28 cellular contexts compared by ENCODE assay signal in genomic region chr7:102173669-102174068, GRCh38.
"Had no signal": no experiment of that assay in that cellular context is flagged by ENCODE, and none has a peak within 500 bp of the region (broad histone marks: within the 10 kb centered on the region; RNA-seq: fewer than 3 reads in every experiment).

No MANE protein-coding gene starts in this region.

- H3K4me1 Mint-ChIP-seq: activated CD4-positive, alpha-beta T cell treated with anti-CD3 and anti-CD28 coated beads for 36 hours; activated CD4-positive, alpha-beta T cell treated with anti-CD3 and anti-CD28 coated beads, Interleukin-2, amount 10 ng/mL, durations not matched to agents 24 days and 14 days; activated CD8-positive, alpha-beta memory T cell treated with anti-CD3 and anti-CD28 coated beads, Interleukin-2, amount 10 ng/mL, durations not matched to agents 7 days and 5 days; activated naive CD4-positive, alpha-beta T cell treated with anti-CD3 and anti-CD28 coated beads, Interleukin-2, amount 10 ng/mL, durations not matched to agents 7 days and 5 days; activated naive CD8-positive, alpha-beta T cell treated with anti-CD3 and anti-CD28 coated beads, Interleukin-2, amount 10 ng/mL, durations not matched to agents 7 days and 5 days had no signal

- H3K9me3 ChIP-seq: body of pancreas, esophagus muscularis mucosa, gastrocnemius medialis, heart left ventricle had no signal

- H3K36me3 Mint-ChIP-seq: activated CD8-positive, alpha-beta memory T cell treated with anti-CD3 and anti-CD28 coated beads, Interleukin-2, amount 10 ng/mL, durations not matched to agents 7 days and 5 days; activated naive CD4-positive, alpha-beta T cell treated with anti-CD3 and anti-CD28 coated beads, Interleukin-2, amount 10 ng/mL, durations not matched to agents 7 days and 5 days; activated naive CD4-positive, alpha-beta T cell treated with anti-CD3 and anti-CD28 coated beads, Interleukin-2, amount 50 U/mL, for 72 hours; activated naive CD8-positive, alpha-beta T cell treated with anti-CD3 and anti-CD28 coated beads, Interleukin-2, amount 10 ng/mL, durations not matched to agents 7 days and 5 days had no signal

- H3K27me3 ChIP-seq: body of pancreas, esophagus muscularis mucosa, foreskin keratinocyte, gastrocnemius medialis, heart left ventricle had no signal

- H3K4me3 ChIP-seq: body of pancreas, esophagus muscularis mucosa, gastrocnemius medialis, heart left ventricle had no signal

- H3K9me3 Mint-ChIP-seq: activated CD4-positive, alpha-beta memory T cell treated with anti-CD3 and anti-CD28 coated beads for 36 hours; activated CD4-positive, alpha-beta T cell treated with anti-CD3 and anti-CD28 coated beads, Interleukin-2, amount 10 ng/mL, durations not matched to agents 24 days and 14 days; activated naive CD4-positive, alpha-beta T cell treated with anti-CD3 and anti-CD28 coated beads, Interleukin-2, amount 10 ng/mL, durations not matched to agents 7 days and 5 days; activated naive CD4-positive, alpha-beta T cell treated with anti-CD3 and anti-CD28 coated beads, Interleukin-2, amount 50 U/mL, for 72 hours; activated naive CD8-positive, alpha-beta T cell treated with anti-CD3 and anti-CD28 coated beads, Interleukin-2, amount 10 ng/mL, durations not matched to agents 7 days and 5 days; activated T-cell treated with anti-CD3 and anti-CD28 coated beads, Interleukin-2, amount 50 U/mL, for 24 hours; activated T-cell treated with anti-CD3 and anti-CD28 coated beads, Interleukin-2, amount 50 U/mL, for 72 hours; T-helper 1 cell treated with Interleukin-12 subunit alpha and Interleukin-12 subunit beta and Interleukin-4 antibody, amounts not matched to agents 30 μg/mL and 1 μg/mL, for 36 hours had no signal

- ATAC-seq: activated CD4-positive, alpha-beta T cell treated with anti-CD3 and anti-CD28 coated beads for 36 hours; activated CD8-positive, alpha-beta memory T cell treated with anti-CD3 and anti-CD28 coated beads, Interleukin-2, amount 10 ng/mL, durations not matched to agents 7 days and 5 days; activated CD8-positive, alpha-beta T cell treated with anti-CD3 and anti-CD28 coated beads, Interleukin-2, amount 10 ng/mL, durations not matched to agents 7 days and 5 days; activated naive CD4-positive, alpha-beta T cell treated with anti-CD3 and anti-CD28 coated beads, Interleukin-2, amount 50 U/mL, for 72 hours; activated T-cell treated with anti-CD3 and anti-CD28 coated beads, Interleukin-2, amount 50 U/mL, for 72 hours; body of pancreas; foreskin keratinocyte; gastrocnemius medialis; heart left ventricle had no signal

- H3K4me1 ChIP-seq: foreskin keratinocyte had no signal

- H3K4me3 Mint-ChIP-seq: activated CD4-positive, alpha-beta memory T cell treated with anti-CD3 and anti-CD28 coated beads for 36 hours; activated CD4-positive, alpha-beta T cell treated with anti-CD3 and anti-CD28 coated beads for 36 hours; activated CD4-positive, alpha-beta T cell treated with anti-CD3 and anti-CD28 coated beads, Interleukin-2, amount 10 ng/mL, durations not matched to agents 24 days and 14 days; activated CD8-positive, alpha-beta memory T cell treated with anti-CD3 and anti-CD28 coated beads, Interleukin-2, amount 10 ng/mL, durations not matched to agents 7 days and 5 days; activated CD8-positive, alpha-beta T cell treated with anti-CD3 and anti-CD28 coated beads, Interleukin-2, amount 10 ng/mL, durations not matched to agents 7 days and 5 days; activated naive CD4-positive, alpha-beta T cell treated with anti-CD3 and anti-CD28 coated beads, Interleukin-2, amount 10 ng/mL, durations not matched to agents 7 days and 5 days; activated naive CD8-positive, alpha-beta T cell treated with anti-CD3 and anti-CD28 coated beads, Interleukin-2, amount 10 ng/mL, durations not matched to agents 7 days and 5 days; activated T-cell treated with anti-CD3 and anti-CD28 coated beads, Interleukin-2, amount 50 U/mL, for 24 hours; activated T-cell treated with anti-CD3 and anti-CD28 coated beads, Interleukin-2, amount 50 U/mL, for 72 hours; T-helper 1 cell treated with Interleukin-12 subunit alpha and Interleukin-12 subunit beta and Interleukin-4 antibody, amounts not matched to agents 30 μg/mL and 1 μg/mL, for 36 hours had no signal

- DNase-seq: activated CD4-positive, alpha-beta memory T cell treated with anti-CD3 and anti-CD28 coated beads for 36 hours; activated CD4-positive, alpha-beta T cell treated with anti-CD3 and anti-CD28 coated beads for 36 hours; activated CD4-positive, alpha-beta T cell treated with anti-CD3 and anti-CD28 coated beads, Interleukin-2, amount 10 ng/mL, durations not matched to agents 24 days and 14 days; activated CD4-positive, CD25-positive, alpha-beta regulatory T cell; activated CD4-positive, CD25-positive, alpha-beta regulatory T cell treated with anti-CD3 and anti-CD28 coated beads, Interleukin-2, amount 50 U/mL, for 72 hours; activated CD8-positive, alpha-beta memory T cell treated with anti-CD3 and anti-CD28 coated beads, Interleukin-2, amount 10 ng/mL, durations not matched to agents 7 days and 5 days; activated CD8-positive, alpha-beta memory T cell treated with anti-CD3 and anti-CD28 coated beads, Interleukin-2, amount 50 U/mL, for 4 hours; activated CD8-positive, alpha-beta T cell treated with anti-CD3 and anti-CD28 coated beads, Interleukin-2, amount 10 ng/mL, durations not matched to agents 7 days and 5 days; activated gamma-delta T cell; activated naive CD4-positive, alpha-beta T cell; activated naive CD4-positive, alpha-beta T cell treated with anti-CD3 and anti-CD28 coated beads, Interleukin-2, amount 10 ng/mL, durations not matched to agents 7 days and 5 days; activated naive CD8-positive, alpha-beta T cell treated with anti-CD3 and anti-CD28 coated beads, Interleukin-2, amount 10 ng/mL, durations not matched to agents 7 days and 5 days; activated T-cell treated with anti-CD3 and anti-CD28 coated beads for 4 hours; activated T-cell treated with anti-CD3 and anti-CD28 coated beads, Interleukin-2, amount 50 U/mL, for 24 hours; activated T-cell treated with anti-CD3 and anti-CD28 coated beads, Interleukin-2, amount 50 U/mL, for 72 hours; body of pancreas; caudate nucleus; cortex of kidney; dermis blood vessel endothelial cell; effector CD8-positive, alpha-beta T cell; erythroblast; foreskin keratinocyte; gastrocnemius medialis; glutamatergic neuron; heart left ventricle had no signal

- H3K27ac ChIP-seq: body of pancreas, esophagus muscularis mucosa, foreskin keratinocyte, heart left ventricle had no signal

- H3K27me3 Mint-ChIP-seq: activated CD4-positive, alpha-beta memory T cell treated with anti-CD3 and anti-CD28 coated beads for 36 hours; activated CD4-positive, alpha-beta T cell treated with anti-CD3 and anti-CD28 coated beads for 36 hours; activated CD4-positive, alpha-beta T cell treated with anti-CD3 and anti-CD28 coated beads, Interleukin-2, amount 10 ng/mL, durations not matched to agents 24 days and 14 days; activated CD8-positive, alpha-beta memory T cell treated with anti-CD3 and anti-CD28 coated beads, Interleukin-2, amount 10 ng/mL, durations not matched to agents 7 days and 5 days; activated naive CD4-positive, alpha-beta T cell treated with anti-CD3 and anti-CD28 coated beads, Interleukin-2, amount 10 ng/mL, durations not matched to agents 7 days and 5 days; activated naive CD8-positive, alpha-beta T cell treated with anti-CD3 and anti-CD28 coated beads, Interleukin-2, amount 10 ng/mL, durations not matched to agents 7 days and 5 days; activated T-cell treated with anti-CD3 and anti-CD28 coated beads, Interleukin-2, amount 50 U/mL, for 24 hours had no signal

- H3K27ac Mint-ChIP-seq: activated CD4-positive, alpha-beta memory T cell treated with anti-CD3 and anti-CD28 coated beads for 36 hours; activated CD4-positive, alpha-beta T cell treated with anti-CD3 and anti-CD28 coated beads for 36 hours; activated CD4-positive, alpha-beta T cell treated with anti-CD3 and anti-CD28 coated beads, Interleukin-2, amount 10 ng/mL, durations not matched to agents 24 days and 14 days; activated CD8-positive, alpha-beta memory T cell treated with anti-CD3 and anti-CD28 coated beads, Interleukin-2, amount 10 ng/mL, durations not matched to agents 7 days and 5 days; activated CD8-positive, alpha-beta T cell treated with anti-CD3 and anti-CD28 coated beads, Interleukin-2, amount 10 ng/mL, durations not matched to agents 7 days and 5 days; activated naive CD4-positive, alpha-beta T cell treated with anti-CD3 and anti-CD28 coated beads, Interleukin-2, amount 10 ng/mL, durations not matched to agents 7 days and 5 days; activated naive CD4-positive, alpha-beta T cell treated with anti-CD3 and anti-CD28 coated beads, Interleukin-2, amount 50 U/mL, for 72 hours; activated naive CD8-positive, alpha-beta T cell treated with anti-CD3 and anti-CD28 coated beads, Interleukin-2, amount 10 ng/mL, durations not matched to agents 7 days and 5 days; activated T-cell treated with anti-CD3 and anti-CD28 coated beads, Interleukin-2, amount 50 U/mL, for 72 hours; T-helper 1 cell treated with Interleukin-12 subunit alpha and Interleukin-12 subunit beta and Interleukin-4 antibody, amounts not matched to agents 30 μg/mL and 1 μg/mL, for 36 hours had no signal
